Comparison of ENCODE assay signal across 8 cellular contexts in genomic region chr20:43959079-43959919, GRCh38. TPM values are rescaled to one million over a fixed set of nuclear protein-coding genes. Genes with fewer than 3 reads are reported as not detected.
DNase-seq lines count a peak whose midpoint lies in the region; ATAC-seq lines count a peak whose summit lies in the region.

No MANE protein-coding gene starts in this region.

- no CpG with 5 or more reads among the region's 19 CpGs for WGBS in neuronal stem cell (ENCODE audit: extremely low coverage in 2 of 2, insufficient read length in 2 of 2, insufficient replicate concordance in 1 of 2), 2 donors

- H3K4me3 Mint-ChIP-seq in activated T-helper 17 cell treated with anti-CD3 and anti-CD28 coated beads, Interleukin-2, amount 50 U/mL, for 72 hours = peak overlapping the region; percentile 51

- peak overlapping the region; percentile 3 for H3K27ac Mint-ChIP-seq in activated T-helper 17 cell treated with anti-CD3 and anti-CD28 coated beads, Interleukin-2, amount 50 U/mL, for 72 hours

- H2BK12ac ChIP-seq in neuronal stem cell (ENCODE audit: low read length) = no peak overlapping the region

- peaks cover 19% of the 10 kb centered on the region for H3K27me3 Mint-ChIP-seq in activated T-helper 17 cell treated with anti-CD3 and anti-CD28 coated beads, Interleukin-2, amount 50 U/mL, for 72 hours

- no peak overlapping the region for H4K91ac ChIP-seq in neuronal stem cell (ENCODE audit: low read depth, low read length, poor library complexity)

- H2BK120ac ChIP-seq in neuronal stem cell (ENCODE audit: low read depth, low read length) = no peak overlapping the region

- no peak overlapping the region for H3K4ac ChIP-seq in neuronal stem cell (ENCODE audit: low read length)

- ATAC-seq in activated T-helper 17 cell treated with anti-CD3 and anti-CD28 coated beads, Interleukin-2, amount 50 U/mL, for 72 hours (replicated peaks) = no peak
- no peak for ATAC-seq in HG03196 (IDR thresholded peaks at IDR 0.05; ENCODE audit: unreplicated experiment)

- no peaks in the 10 kb centered on the region for H3K36me3 Mint-ChIP-seq in activated T-helper 17 cell treated with anti-CD3 and anti-CD28 coated beads, Interleukin-2, amount 50 U/mL, for 72 hours (ENCODE audit: low read depth)

- no peak overlapping the region for H3K4me3 ChIP-seq in neuronal stem cell (ENCODE audit: low read length in 2 of 2)

- no peak overlapping the region for H4K8ac ChIP-seq in neuronal stem cell (ENCODE audit: low read depth, low read length)

- no peak overlapping the region for H3K23ac ChIP-seq in neuronal stem cell (ENCODE audit: low read depth, low read length, poor library complexity)

- no peak overlapping the region for H2BK15ac ChIP-seq in neuronal stem cell (ENCODE audit: low read length)

- H3K27me3 ChIP-seq in neuronal stem cell (ENCODE audit: control insufficient read depth in 3 of 3, insufficient read depth in 3 of 3, low read depth in 1 of 3, low read length in 3 of 3) = peaks cover 0 to 14% (median 0%) of the 10 kb centered on the region in 3 experiments

- H3K9ac ChIP-seq in neuronal stem cell (ENCODE audit: low read depth, low read length, poor library complexity) = no peak overlapping the region

- H3K4me2 ChIP-seq in neuronal stem cell (ENCODE audit: insufficient read depth, low read length, poor library complexity, severe bottlenecking) = no peak overlapping the region

- H3K4me1 Mint-ChIP-seq in activated T-helper 17 cell treated with anti-CD3 and anti-CD28 coated beads, Interleukin-2, amount 50 U/mL, for 72 hours = peaks cover 58% of the 10 kb centered on the region

- H2AK5ac ChIP-seq in neuronal stem cell (ENCODE audit: low read depth, low read length) = no peak overlapping the region

- no peak overlapping the region for H3K14ac ChIP-seq in neuronal stem cell (ENCODE audit: low read length)

- no peak overlapping the region for H2AFZ ChIP-seq in neuronal stem cell (ENCODE audit: low read length)

- no peak overlapping the region for H3K18ac ChIP-seq in neuronal stem cell (ENCODE audit: low read length)

- no peaks in the 10 kb centered on the region for H3K36me3 ChIP-seq in neuronal stem cell (replicated peaks in 1 of 2; ENCODE audit: control insufficient read depth in 2 of 2, insufficient read depth in 2 of 2, low read length in 2 of 2)

- peaks cover 2 to 3% of the 10 kb centered on the region in 2 donors for H3K4me1 ChIP-seq in neuronal stem cell (ENCODE audit: control insufficient read depth in 2 of 2, insufficient read depth in 1 of 2, low read depth in 1 of 2, low read length in 2 of 2)

- DNase-seq in NCI-H2171 treated with DMSO at 0.1 percent for 48 hours (lab: John Stamatoyannopoulos, UW) = peak; percentile 7
- no peak for DNase-seq in NCI-H2171 (lab: John Stamatoyannopoulos, UW)
- peak; percentile 91 for DNase-seq in NCI-H1092 treated with DMSO at 0.1 percent for 48 hours (lab: John Stamatoyannopoulos, UW)
- peak; percentile 58 for DNase-seq in mucosa of gallbladder (ENCODE audit: low spot score)
- DNase-seq in neuronal stem cell (ENCODE audit: low spot score) = no peak
- no peak for DNase-seq in hippocampal formation (lab: John Stamatoyannopoulos, UW)

- H3K27ac ChIP-seq in neuronal stem cell (replicated peaks; ENCODE audit: low read length) = no peak overlapping the region

- H3K9me3 Mint-ChIP-seq in activated T-helper 17 cell treated with anti-CD3 and anti-CD28 coated beads, Interleukin-2, amount 50 U/mL, for 72 hours = peaks cover 11% of the 10 kb centered on the region

- no peaks in the 10 kb centered on the region for H3K9me3 ChIP-seq in neuronal stem cell (replicated peaks in 1 of 2; ENCODE audit: control insufficient read depth in 2 of 2, insufficient read depth in 1 of 2, low read depth in 1 of 2, low read length in 2 of 2)

- no peaks in the 10 kb centered on the region for H3K79me1 ChIP-seq in neuronal stem cell (ENCODE audit: low read depth, low read length)

- H2BK5ac ChIP-seq in neuronal stem cell (ENCODE audit: low read length) = no peak overlapping the region

RNA-seq across cellular contexts. Expression of gene TOX2, which starts 44.6 kb away (rescaled TPM):
- total RNA-seq in activated T-helper 17 cell treated with anti-CD3 and anti-CD28 coated beads, Interleukin-2, amount 50 U/mL, for 72 hours = 1 to 10 TPM; 1.1 to 3.5 TPM
- 4.5 TPM for total RNA-seq in mucosa of gallbladder
- polyA plus RNA-seq in neuronal stem cell (2013, experiment 1 of 2) = 16.8 TPM
- polyA plus RNA-seq in neuronal stem cell (2013, experiment 2 of 2) = 15.7 TPM

Comparison
In these comparisons a context has a peak if more than half of its experiments do, and no peak if none do; other contexts are left out.
1. DNase-seq: peak in NCI-H2171 treated with DMSO at 0.1 percent for 48 hours (single experiment), NCI-H1092 treated with DMSO at 0.1 percent for 48 hours (single experiment) and mucosa of gallbladder (single experiment); none in NCI-H2171 (single experiment), neuronal stem cell (single experiment) and hippocampal formation (0 of 2).